In the genomic region with DNA sequence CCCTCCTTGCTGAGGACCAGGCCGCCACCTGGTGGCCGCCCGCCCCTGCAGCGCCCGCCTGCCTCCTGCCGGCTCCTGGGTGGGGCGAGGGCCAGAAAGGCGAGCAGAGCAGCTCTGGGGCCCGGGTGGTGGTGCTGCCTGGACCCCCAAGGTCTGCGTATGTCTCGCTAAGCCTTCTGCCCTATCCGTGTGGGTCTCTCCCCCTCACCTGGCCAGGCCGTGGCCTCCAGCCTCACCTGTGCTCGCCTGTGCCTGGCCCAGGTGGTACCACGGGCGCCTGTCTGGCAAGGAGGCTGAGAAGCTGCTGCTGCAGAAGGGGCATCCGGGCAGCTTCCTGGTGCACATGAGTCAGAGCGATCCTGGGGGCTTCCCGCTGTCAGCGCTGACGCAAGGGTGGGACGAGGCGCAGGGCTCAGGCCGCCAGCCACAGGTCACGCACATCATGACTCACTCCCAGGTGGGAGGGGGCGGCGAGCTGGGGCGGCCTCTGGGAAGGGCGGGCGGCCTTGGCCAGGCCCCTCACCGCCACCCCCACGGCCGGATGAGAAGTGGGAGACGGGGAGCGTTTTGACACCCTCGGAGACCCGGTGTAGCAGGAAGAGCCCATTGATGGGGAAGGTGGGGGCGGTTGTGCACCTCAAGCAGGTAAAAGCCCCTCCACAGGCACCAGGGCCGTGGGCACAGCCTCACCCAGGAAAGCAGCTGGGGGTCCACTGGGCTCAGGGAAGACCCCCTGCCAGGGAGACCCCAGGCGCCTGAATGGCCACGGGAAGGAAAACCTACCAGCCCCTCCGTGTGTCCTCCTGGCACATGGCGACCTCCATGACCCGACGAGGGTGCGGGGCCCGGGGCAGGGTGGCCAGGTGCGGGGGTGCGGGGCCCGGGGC, we compare ENCODE assay signal across 8 cellular contexts. TPM values are rescaled to one million over a fixed set of nuclear protein-coding genes. Genes with fewer than 3 reads are reported as not detected.
DNase-seq lines count a peak whose midpoint lies in the region; ATAC-seq and TF ChIP-seq lines count a peak whose summit lies in the region.

No MANE protein-coding gene starts in this region.

- no peak overlapping the region for H3K9ac ChIP-seq in neural progenitor cell

- no peaks in the 10 kb centered on the region for H3K36me3 ChIP-seq in A673 (ENCODE audit: insufficient read depth, low read length, poor library complexity, severe bottlenecking)
- H3K36me3 ChIP-seq in neural progenitor cell = no peaks in the 10 kb centered on the region
- H3K36me3 ChIP-seq in thyroid gland = no peaks in the 10 kb centered on the region

- H3K4me1 ChIP-seq in A673 (ENCODE audit: insufficient read depth, low read length, poor library complexity, severe bottlenecking) = peaks cover 25% of the 10 kb centered on the region
- H3K4me1 ChIP-seq in neural progenitor cell = peaks cover 7% of the 10 kb centered on the region
- H3K4me1 ChIP-seq in thyroid gland = peaks cover 6 to 22% of the 10 kb centered on the region in 2 donors

- H3K27me3 Mint-ChIP-seq in neural progenitor cell (ENCODE audit: insufficient read depth, low read depth) = peaks cover 15% of the 10 kb centered on the region

- H3K27ac ChIP-seq in A673 (ENCODE audit: low read depth, low read length, poor library complexity, severe bottlenecking) = no peak overlapping the region
- H3K27ac ChIP-seq in epithelial cell of prostate = peak overlapping the region; percentile 9
- no peak overlapping the region for H3K27ac ChIP-seq in neural progenitor cell
- H3K27ac ChIP-seq in thyroid gland = no peak overlapping the region

- BruUV-seq in A673 (replicated peaks; lab: Mats Ljungman, UMichigan) = no TSS peak

- H3K4me3 Mint-ChIP-seq in neural progenitor cell = no peak overlapping the region

- H4K20me1 ChIP-seq in neural progenitor cell (ENCODE audit: low read depth) = peaks cover 41% of the 10 kb centered on the region

- peak overlapping the region; percentile 33 for H3K4me2 ChIP-seq in neural progenitor cell

- H3K9me3 ChIP-seq in A673 (ENCODE audit: low read depth, low read length, poor library complexity, severe bottlenecking) = no peaks in the 10 kb centered on the region
- H3K9me3 ChIP-seq in neural progenitor cell (ENCODE audit: low read depth) = no peaks in the 10 kb centered on the region
- H3K9me3 ChIP-seq in thyroid gland = no peaks in the 10 kb centered on the region

- CTCF ChIA-PET in A673 (lab: Charles Lee) = interaction anchor here (0.6 to 1.1 kb wide), 4 partner anchors 45 to 62 kb away, joined by 3 to 5 read pairs (median 4); no protein-coding TSS in a partner anchor

- intact Hi-C loops in A673 (cut with micrococcal nuclease; ENCODE audit: unreplicated experiment) = loop anchor here (5.0 kb wide), 2 partner anchors 62 to 82 kb away; partner anchors contain the start of genes HES4 and PERM1
- intact Hi-C loops in thyroid gland (cut with DNase I) = no loop called here

- H3K4me1 Mint-ChIP-seq in neural progenitor cell = peaks cover 10% of the 10 kb centered on the region

- peaks cover 20% of the 10 kb centered on the region for H3F3A ChIP-seq in neural progenitor cell (ENCODE audit: low read depth)

- H3K9me3 Mint-ChIP-seq in neural progenitor cell = no peaks in the 10 kb centered on the region

- POLR2A ChIA-PET in A673 (lab: Charles Lee; ENCODE audit: low non-redundant PET) = no interaction called here

- TF ChIP-seq POLR2A in GM18505 (IDR thresholded peaks at IDR 0.05; ENCODE audit: borderline replicate concordance, extremely low read depth, insufficient read depth, insufficient read length) = peak; percentile 61
- no peak for TF ChIP-seq POLR2A in thyroid gland (IDR thresholded peaks at IDR 0.05)

- 7 to 32% methylated on average over 19 to 21 of the region's 50 CpGs for WGBS in thyroid gland, 2 donors

- DNase-seq in A673 (ENCODE audit: low spot score) = peak; percentile 59
- DNase-seq in NOMO-1 (lab: John Stamatoyannopoulos, UW; ENCODE audit: unreplicated experiment in 2 of 2) = peak; percentile 36 to 49
- DNase-seq in activated CD8-positive, alpha-beta memory T cell treated with anti-CD3 and anti-CD28 coated beads, Interleukin-2, amount 50 U/mL, for 24 hours (ENCODE audit: extremely low read depth) = peak; percentile 71
- no peak for DNase-seq in epithelial cell of prostate (ENCODE audit: low read depth, low spot score)
- peak; percentile 83 for DNase-seq in neural progenitor cell (ENCODE audit: low spot score)
- peak; percentile 63 to 64 for DNase-seq in thyroid gland

- H3K36me3 Mint-ChIP-seq in neural progenitor cell = no peaks in the 10 kb centered on the region

- H3K79me2 ChIP-seq in neural progenitor cell (ENCODE audit: low read depth) = no peaks in the 10 kb centered on the region

- TF ChIP-seq CTCF in A673 (conservative IDR thresholded peaks at IDR 0.05; ENCODE audit: low read depth, low read length) (peak; percentile 91), neural progenitor cell (IDR thresholded peaks at IDR 0.05) (peak; percentile 84), thyroid gland (IDR thresholded peaks at IDR 0.05) (peak; percentile 64 to 96 (median 91))

- no peak overlapping the region for H3K27ac Mint-ChIP-seq in neural progenitor cell

- H3K27me3 ChIP-seq in A673 (replicated peaks; ENCODE audit: insufficient read depth, low read depth, low read length, poor library complexity) (no peaks in the 10 kb centered on the region), neural progenitor cell (peaks cover 96% of the 10 kb centered on the region), thyroid gland (no peaks in the 10 kb centered on the region)

- H2AFZ ChIP-seq in neural progenitor cell (replicated peaks) = no peak overlapping the region

- H3K4me3 ChIP-seq in A673 (ENCODE audit: low read depth, low read length, poor library complexity, severe bottlenecking) = no peak overlapping the region
- no peak overlapping the region for H3K4me3 ChIP-seq in neural progenitor cell
- no peak overlapping the region for H3K4me3 ChIP-seq in thyroid gland (replicated peaks in 1 of 3)

- ATAC-seq in GM18505 (IDR thresholded peaks at IDR 0.05; ENCODE audit: unreplicated experiment) = peak; percentile 46
- ATAC-seq in HG02981 (IDR thresholded peaks at IDR 0.05; ENCODE audit: unreplicated experiment) = peak; percentile 46

RNA-seq across cellular contexts. Expression of gene RNF223, which starts 9.9 kb away (rescaled TPM):
- total RNA-seq in A673 (2021) = not detected in 2 replicates
- total RNA-seq in neural progenitor cell (ENCODE audit: low replicate concordance) = not detected in 2 replicates
- total RNA-seq in thyroid gland = not detected

RNA-seq across cellular contexts. Expression of gene AGRN, which starts 44.3 kb away (rescaled TPM):
- total RNA-seq in A673 (2021) (151 and 164 TPM in 2 replicates), neural progenitor cell (ENCODE audit: low replicate concordance) (34.1 and 142 TPM in 2 replicates), thyroid gland (100 to 1,000 TPM in 3 of 4 donors, 10 to 100 TPM in 1; 68.3 to 147 (median 129) TPM)

RNA-seq across cellular contexts. Expression of gene ISG15, which starts 50.9 kb away (rescaled TPM):
- 45.3 and 55.6 TPM in 2 replicates for total RNA-seq in A673 (2021)
- total RNA-seq in neural progenitor cell (ENCODE audit: low replicate concordance) = 22.4 and 33.6 TPM in 2 replicates
- 10 to 100 TPM; 18.5 to 57.5 (median 37.8) TPM for total RNA-seq in thyroid gland

RNA-seq across cellular contexts. Expression of gene C1orf159, which starts 51.7 kb away (rescaled TPM):
- total RNA-seq in A673 (2021) (26.8 and 28.4 TPM in 2 replicates), neural progenitor cell (ENCODE audit: low replicate concordance) (8.0 and 24.0 TPM in 2 replicates), thyroid gland (10 to 100 TPM; 10.3 to 27.6 (median 19.6) TPM)
